20 cellular contexts compared by ENCODE assay signal in genomic region chr18:829432-829831, GRCh38. TPM values are rescaled to one million over a fixed set of nuclear protein-coding genes. Genes with fewer than 3 reads are reported as not detected.
A peak's percentile ranks its signal among the peaks of the same experiment; 100 is the strongest.
DNase-seq lines count a peak whose midpoint lies in the region; ATAC-seq, FAIRE-seq and TF ChIP-seq lines count a peak whose summit lies in the region.
"Had no signal": no experiment of that assay in that cellular context is flagged by ENCODE, and none has a peak within 500 bp of the region (broad histone marks: within the 10 kb centered on the region; RNA-seq: fewer than 3 reads in every experiment).

No MANE protein-coding gene starts in this region.

- H3K27ac Mint-ChIP-seq in stimulated activated memory B cell treated with anti-CD40 and anti-IgM and Interleukin-4, amounts not matched to agents 10 μg/mL and 1 μg/mL and 100 μg/mL, for 72 hours = no peak overlapping the region

- no peak overlapping the region for H3K18ac ChIP-seq in mesenchymal stem cell (ENCODE audit: low read depth in 1 of 2, low read length in 2 of 2)

- no peak overlapping the region for H4K8ac ChIP-seq in mesenchymal stem cell (ENCODE audit: low read length)

- TF ChIP-seq CTCF in heart left ventricle (IDR thresholded peaks at IDR 0.05) = no peak
- TF ChIP-seq CTCF in K562 (IDR thresholded peaks at IDR 0.05 in 2 of 3, conservative IDR thresholded peaks at IDR 0.05 in 1 of 3; ENCODE audit: insufficient read depth in 2 of 3, low read depth in 1 of 3, low read length in 3 of 3) = no peak

- no peak for TF ChIP-seq RAD21 in K562 (CRISPR knock-in tag; conservative IDR thresholded peaks at IDR 0.05 in 1 of 2, IDR thresholded peaks at IDR 0.05 in 1 of 2)

- no peaks in the 10 kb centered on the region for H3K9me1 ChIP-seq in K562 (ENCODE audit: control insufficient read depth, insufficient read depth, low read length)

- H2BK15ac ChIP-seq in mesenchymal stem cell (ENCODE audit: low read depth, poor library complexity, severe bottlenecking) = no peak overlapping the region

- H3K4ac ChIP-seq in mesenchymal stem cell (ENCODE audit: low read depth in 1 of 2, low read length in 2 of 2) = no peak overlapping the region

- no peak for DNase-seq in heart left ventricle
- no peak for DNase-seq in cardiac septum (ENCODE audit: low spot score)
- DNase-seq in K562 (ENCODE audit: extremely low read depth in 1 of 4, low spot score in 3 of 4) = no peak
- DNase-seq in mesenchymal stem cell = no peak
- no peak for DNase-seq in NCI-H2196 treated with DMSO at 0.1 percent for 48 hours (lab: John Stamatoyannopoulos, UW; ENCODE audit: unreplicated experiment)
- no peak for DNase-seq in SW 1271 (lab: John Stamatoyannopoulos, UW)
- DNase-seq: AML-193; Calu3; CD4-positive, alpha-beta T cell; HCEC 1CT; KBM-7; NCI-H1092 treated with DMSO at 0.1 percent for 48 hours; NCI-H1694; NCI-H2107; NCI-H69; NK-92 treated with Interleukin-12 subunit alpha and Interleukin-12 subunit beta, amount 100 ng/mL, for 24 hours had no signal

- H3K79me2 ChIP-seq in K562 (ENCODE audit: control insufficient read depth, insufficient read depth, low read length) = 0 out of 3 replicates have a peak, but pooled peaks cover 10% of the 10 kb centered on the region

- no peak overlapping the region for H2BK120ac ChIP-seq in mesenchymal stem cell (ENCODE audit: low read depth, low read length)

- peak overlapping the region in 10 of 12 donors; percentile 10 to 86 (median 64) for H3K27ac ChIP-seq in heart left ventricle
- H3K27ac ChIP-seq in K562 (ENCODE audit: extremely low read depth, low read depth, low read length) = peak overlapping the region; percentile 75; the same call in 2 of the 3 replicates
- no peak overlapping the region for H3K27ac ChIP-seq in mesenchymal stem cell (ENCODE audit: low read length, poor library complexity, severe bottlenecking)
- H3K27ac ChIP-seq: RWPE1 had no signal

- BruUV-seq in K562 (replicated peaks; lab: Mats Ljungman, UMichigan) = no TSS peak

- CTCF ChIA-PET in K562 (lab: Yijun Ruan, JAX; ENCODE audit: low intra/inter-chr PET ratio) = interaction anchor here (0.6 to 5.0 kb wide), 4 partner anchors 88 to 205 kb away, joined by 3 to 61 read pairs (median 10); no protein-coding TSS in a partner anchor

- no peak overlapping the region for H2AK5ac ChIP-seq in mesenchymal stem cell (ENCODE audit: low read length, severe bottlenecking)

- no peaks in the 10 kb centered on the region for H3K79me1 ChIP-seq in mesenchymal stem cell (replicated peaks; ENCODE audit: low read length, poor library complexity, severe bottlenecking)

- H3K36me3 ChIP-seq in heart left ventricle (no peaks in the 10 kb centered on the region), K562 (ENCODE audit: control insufficient read depth, insufficient read depth, low read length) (no peaks in the 10 kb centered on the region), mesenchymal stem cell (ENCODE audit: control insufficient read depth in 1 of 2, insufficient read depth in 2 of 2, low read depth in 1 of 2, low read length in 2 of 2) (no peaks in the 10 kb centered on the region)

- H2BK12ac ChIP-seq in mesenchymal stem cell (ENCODE audit: low read length in 2 of 2) = no peak overlapping the region

- peaks cover 34% of the 10 kb centered on the region for H3K27me3 Mint-ChIP-seq in stimulated activated memory B cell treated with anti-CD40 and anti-IgM and Interleukin-4, amounts not matched to agents 10 μg/mL and 1 μg/mL and 100 μg/mL, for 72 hours
- H3K27me3 Mint-ChIP-seq: CD4-positive, alpha-beta T cell had no signal

- peaks cover 0 to 19% (median 6%) of the 10 kb centered on the region in 12 donors for H3K4me1 ChIP-seq in heart left ventricle
- peaks cover 21 to 39% of the 10 kb centered on the region in 2 experiments for H3K4me1 ChIP-seq in K562 (replicated peaks in 1 of 2; ENCODE audit: control insufficient read depth in 2 of 2, insufficient read depth in 2 of 2, low read length in 2 of 2)
- H3K4me1 ChIP-seq in mesenchymal stem cell (ENCODE audit: control insufficient read depth, insufficient read depth, low read depth, low read length) = peaks cover 5% of the 10 kb centered on the region

- H4K20me1 ChIP-seq in K562 (replicated peaks; ENCODE audit: control insufficient read depth, insufficient read depth, low read length) = no peaks in the 10 kb centered on the region

- H3K4me1 Mint-ChIP-seq in stimulated activated memory B cell treated with anti-CD40 and anti-IgM and Interleukin-4, amounts not matched to agents 10 μg/mL and 1 μg/mL and 100 μg/mL, for 72 hours = peaks cover 10% of the 10 kb centered on the region

- H2BK5ac ChIP-seq in mesenchymal stem cell (ENCODE audit: low read depth, low read length, poor library complexity, severe bottlenecking) = no peak overlapping the region

- intact Hi-C loops in heart left ventricle (cut with DNase I) = no loop called here
- intact Hi-C loops in cardiac septum (cut with DNase I) = no loop called here
- intact Hi-C loops in K562 (cut with micrococcal nuclease) = no loop called here

- no peak for TF ChIP-seq EP300 in K562 (IDR thresholded peaks at IDR 0.05; ENCODE audit: low read length)

- no peaks in the 10 kb centered on the region for H3K36me3 Mint-ChIP-seq in stimulated activated memory B cell treated with anti-CD40 and anti-IgM and Interleukin-4, amounts not matched to agents 10 μg/mL and 1 μg/mL and 100 μg/mL, for 72 hours

- no peak for TF ChIP-seq POLR2A in heart left ventricle (IDR thresholded peaks at IDR 0.05)
- no peak for TF ChIP-seq POLR2A in K562 (conservative IDR thresholded peaks at IDR 0.05)

- in situ Hi-C loops in K562 (cut with MboI) = no loop called here

- H3K14ac ChIP-seq in mesenchymal stem cell (ENCODE audit: low read length in 2 of 2) = no peak overlapping the region

- no peaks in the 10 kb centered on the region for H3K9me3 Mint-ChIP-seq in stimulated activated memory B cell treated with anti-CD40 and anti-IgM and Interleukin-4, amounts not matched to agents 10 μg/mL and 1 μg/mL and 100 μg/mL, for 72 hours
- H3K9me3 Mint-ChIP-seq: CD4-positive, alpha-beta T cell had no signal

- H3K23ac ChIP-seq in mesenchymal stem cell (ENCODE audit: low read length in 2 of 2) = no peak overlapping the region

- H3K9ac ChIP-seq in K562 (ENCODE audit: insufficient read depth in 1 of 2, low read depth in 2 of 2, low read length in 2 of 2) (peak overlapping the region in 1 of 2 experiments; percentile 57; a peak in 2 of 4 replicates), mesenchymal stem cell (ENCODE audit: low read length) (no peak overlapping the region)

- ATAC-seq in heart left ventricle = no peak
- ATAC-seq in K562 = no peak
- ATAC-seq in stimulated activated memory B cell treated with anti-CD40 and anti-IgM and Interleukin-4, amounts not matched to agents 10 μg/mL and 1 μg/mL and 100 μg/mL, for 72 hours = no peak

- H3K9me3 ChIP-seq in heart left ventricle = no peaks in the 10 kb centered on the region
- no peaks in the 10 kb centered on the region for H3K9me3 ChIP-seq in K562 (replicated peaks; ENCODE audit: control insufficient read depth, insufficient read depth, low read depth, low read length)
- H3K9me3 ChIP-seq in mesenchymal stem cell (ENCODE audit: control insufficient read depth, low read length) = no peaks in the 10 kb centered on the region

- no peak overlapping the region for H3K4me3 Mint-ChIP-seq in stimulated activated memory B cell treated with anti-CD40 and anti-IgM and Interleukin-4, amounts not matched to agents 10 μg/mL and 1 μg/mL and 100 μg/mL, for 72 hours

- H4K91ac ChIP-seq in mesenchymal stem cell (ENCODE audit: low read length) = no peak overlapping the region

- H2AFZ ChIP-seq in K562 (ENCODE audit: low read depth, low read length) (peak overlapping the region; percentile 90), mesenchymal stem cell (ENCODE audit: low read depth, low read length) (peak overlapping the region; percentile 61)

- POLR2A ChIA-PET in K562 (lab: Yijun Ruan, JAX) = interaction anchor here (0.6 to 2.9 kb wide), 11 partner anchors 9 to 443 kb away, joined by 3 to 14 read pairs (median 9); partner anchors contain the start of gene TYMS

- FAIRE-seq in K562 (lab: Jason Lieb, UNC) = no peak
- FAIRE-seq: GM12878, GM18507 had no signal

- peaks cover 0 to 24% (median 0%) of the 10 kb centered on the region in 9 donors for H3K27me3 ChIP-seq in heart left ventricle
- H3K27me3 ChIP-seq in K562 (ENCODE audit: control insufficient read depth in 2 of 2, insufficient read depth in 2 of 2, low read length in 2 of 2) = no peaks in the 10 kb centered on the region
- H3K27me3 ChIP-seq in mesenchymal stem cell (ENCODE audit: control insufficient read depth in 1 of 2, insufficient read depth in 1 of 2, low read length in 2 of 2) = no peaks in the 10 kb centered on the region

- H3K4me2 ChIP-seq in K562 (ENCODE audit: insufficient read depth, low read length) = peak overlapping the region; percentile 89
- H3K4me2 ChIP-seq in mesenchymal stem cell (ENCODE audit: low read length, poor library complexity, severe bottlenecking) = no peak overlapping the region

- H3K4me3 ChIP-seq in heart left ventricle (no peak overlapping the region), K562 (no peak overlapping the region), mesenchymal stem cell (ENCODE audit: insufficient read depth in 1 of 2, low read depth in 1 of 2, low read length in 2 of 2) (no peak overlapping the region)
- H3K4me3 ChIP-seq: GM12878 had no signal

- WGBS in heart left ventricle, 4 donors = 92 to 95% (median 94%) methylated on average over 6 of the region's 6 CpGs
- 80% methylated on average over 6 of the region's 6 CpGs for WGBS in K562 (ENCODE audit: insufficient coverage, low coverage, missing lambda C conversion rate)
- 97% methylated on average over 5 of the region's 6 CpGs for WGBS in mesenchymal stem cell

RNA-seq across cellular contexts. Expression of gene YES1, which starts 17.4 kb away (rescaled TPM):
- total RNA-seq in heart left ventricle (10 to 100 TPM; 18.1 to 50.2 (median 23.5) TPM), cardiac septum (26.2 TPM), K562 (2014; rRNA removed) (61.9 and 108 TPM in 2 replicates), K562 (2014; rRNA removed; fragmentation: Illumina TruSeq; extraction: Trizol) (115 and 149 TPM in 2 replicates), K562 (2015; rRNA removed; fragmentation: Illumina TruSeq; extraction: Trizol) (75.4 and 77.7 TPM in 2 replicates), K562 (2021) (90.6 and 99.4 TPM in 2 replicates)
- polyA plus RNA-seq in heart left ventricle (10 to 100 TPM in 1 of 2 donors, 1 to 10 TPM in 1; 7.1 to 25.1 TPM), K562 (2011; rRNA removed) (54.6 and 59.9 TPM in 2 replicates), K562 (2014; fragmentation: Illumina TruSeq; extraction: Trizol) (70.6 and 78.9 TPM in 2 replicates), K562 (2014; fragmentation: Nextera tagmentation; extraction: Ambion mirVana) (10 to 100 TPM; 37.2 to 54.6 TPM), K562 (2014; rRNA removed) (77.8 and 112 TPM in 2 replicates)
- total RNA-seq in K562 (2011; cell fraction: chromatin; rRNA removed; ENCODE audit: low replicate concordance) = 86.2 and 96.5 TPM in 2 replicates
- 21.8 and 24.5 TPM in 2 replicates for total RNA-seq in K562 (2011; cell fraction: nucleolus; rRNA removed)
- 46.6 and 65.3 TPM in 2 replicates for total RNA-seq in K562 (2011; cell fraction: nucleoplasm; rRNA removed)
- 31.2 and 49.4 TPM in 2 replicates for polyA plus RNA-seq in K562 (2011; cell fraction: cytosol; rRNA removed)
- polyA plus RNA-seq in K562 (2011; cell fraction: nucleus; rRNA removed) = 22.9 and 25.6 TPM in 2 replicates
- polyA plus RNA-seq in K562 (2012) = 42.1 and 45.3 TPM in 2 replicates
- 72.0 and 108 TPM in 2 replicates for polyA minus RNA-seq in K562 (2011; rRNA and poly(A)+ RNA removed)
- 50.5 and 77.5 TPM in 2 replicates for polyA minus RNA-seq in K562 (2011; cell fraction: cytosol; rRNA and poly(A)+ RNA removed)
- polyA minus RNA-seq in K562 (2011; cell fraction: nucleus; rRNA and poly(A)+ RNA removed) = 17.6 and 34.7 TPM in 2 replicates
- polyA plus RNA-seq in mesenchymal stem cell (2013, experiment 1 of 2) = 30.0 TPM
- 30.7 TPM for polyA plus RNA-seq in mesenchymal stem cell (2013, experiment 2 of 2)
